Comparison of ENCODE assay signal across 22 cellular contexts in genomic region chr5:34011521-34011920, GRCh38. TPM values are rescaled to one million over a fixed set of nuclear protein-coding genes. Genes with fewer than 3 reads are reported as not detected.
"Had no signal": no experiment of that assay in that cellular context is flagged by ENCODE, and none has a peak within 500 bp of the region (broad histone marks: within the 10 kb centered on the region; RNA-seq: fewer than 3 reads in every experiment).

No MANE protein-coding gene starts in this region.

- H3K27ac ChIP-seq: cardiac muscle cell, left ventricle myocardium inferior, sigmoid colon, thoracic aorta had no signal

- H3K36me3 ChIP-seq: cardiac muscle cell, left ventricle myocardium inferior, sigmoid colon, thoracic aorta had no signal

- DNase-seq: activated CD4-positive, alpha-beta T cell treated with anti-CD3 and anti-CD28 coated beads, Interleukin-2, amount 50 U/mL, for 48 hours; activated CD8-positive, alpha-beta memory T cell treated with anti-CD3 and anti-CD28 coated beads, Interleukin-2, amount 50 U/mL, for 48 hours; activated naive CD4-positive, alpha-beta T cell treated with Interleukin-2 at 50 U/mL for 16 hours; activated naive CD8-positive, alpha-beta T cell treated with anti-CD3 and anti-CD28 coated beads, Interleukin-2, amount 10 ng/mL, durations not matched to agents 7 days and 5 days; activated T-cell treated with anti-CD3 and anti-CD28 coated beads, Interleukin-2, amount 50 U/mL, for 48 hours; amniotic stem cell; cortex of kidney; endodermal cell; head of caudate nucleus; hypothalamus; left ventricle myocardium inferior; natural killer cell; retina; sigmoid colon; stimulated activated CD4-positive, alpha-beta T cell treated with anti-CD3 and anti-CD28 coated beads, Interleukin-4, amount 100 ng/mL, for 1 hour; stimulated activated naive CD4-positive, alpha-beta T cell; T-helper 9 cell had no signal

- H3K9me3 ChIP-seq: left ventricle myocardium inferior, sigmoid colon, thoracic aorta had no signal

- H3K4me3 ChIP-seq: cardiac muscle cell, left ventricle myocardium inferior, sigmoid colon, thoracic aorta had no signal

- H3K27me3 ChIP-seq: cardiac muscle cell, sigmoid colon had no signal

RNA-seq across cellular contexts. Expression of gene SLC45A2, which starts 27.0 kb away (rescaled TPM):
- total RNA-seq: cardiac muscle cell; left ventricle myocardium inferior; natural killer cell; posterior vena cava; T-helper 1 cell treated with Interleukin-12 subunit alpha and Interleukin-12 subunit beta and Interleukin-4 antibody, amounts not matched to agents 30 ng/mL and 1 ng/mL, for 36 hours; thoracic aorta; WTC11 had no signal
